Comparison of ENCODE assay signal across 9 cellular contexts in genomic region chr1:112935474-112936289, GRCh38. TPM values are rescaled to one million over a fixed set of nuclear protein-coding genes. Genes with fewer than 3 reads are reported as not detected.
DNase-seq lines count a peak whose midpoint lies in the region; ATAC-seq and TF ChIP-seq lines count a peak whose summit lies in the region.
"Had no signal": no experiment of that assay in that cellular context is flagged by ENCODE, and none has a peak within 500 bp of the region (broad histone marks: within the 10 kb centered on the region; RNA-seq: fewer than 3 reads in every experiment).

No MANE protein-coding gene starts in this region.

- H3K9me3 Mint-ChIP-seq in activated T-helper 17 cell treated with anti-CD3 and anti-CD28 coated beads, Interleukin-2, amount 50 U/mL, for 72 hours = no peaks in the 10 kb centered on the region

- ATAC-seq in activated T-helper 17 cell treated with anti-CD3 and anti-CD28 coated beads, Interleukin-2, amount 50 U/mL, for 72 hours (replicated peaks) = peak; percentile 82
- ATAC-seq in GM18519 (IDR thresholded peaks at IDR 0.05; ENCODE audit: low FRiP score, unreplicated experiment) = no peak

- peak overlapping the region; percentile 29 for H3K4me3 Mint-ChIP-seq in activated T-helper 17 cell treated with anti-CD3 and anti-CD28 coated beads, Interleukin-2, amount 50 U/mL, for 72 hours

- peak overlapping the region; percentile 77 for H3K27ac Mint-ChIP-seq in activated T-helper 17 cell treated with anti-CD3 and anti-CD28 coated beads, Interleukin-2, amount 50 U/mL, for 72 hours

- no peak for TF ChIP-seq CTCF in coronary artery (IDR thresholded peaks at IDR 0.05)

- H3K4me3 ChIP-seq in coronary artery = no peak overlapping the region

- DNase-seq in COLO829 (ENCODE audit: low spot score) = peak; percentile 56
- DNase-seq in LHCN-M2 (ENCODE audit: low read depth) = peak; percentile 53
- DNase-seq in kidney tubule cell (ENCODE audit: low spot score) = peak; percentile 90
- DNase-seq in ecto neural progenitor cell (ENCODE audit: low spot score) = no peak
- DNase-seq in activated effector memory CD4-positive, alpha-beta T cell treated with Interleukin-2 at 50 U/mL for 16 hours = no peak
- DNase-seq in coronary artery (ENCODE audit: low spot score) = no peak
- DNase-seq: aorta had no signal

- no peaks in the 10 kb centered on the region for H3K27me3 Mint-ChIP-seq in activated T-helper 17 cell treated with anti-CD3 and anti-CD28 coated beads, Interleukin-2, amount 50 U/mL, for 72 hours

- peaks cover 26% of the 10 kb centered on the region for H3K36me3 Mint-ChIP-seq in activated T-helper 17 cell treated with anti-CD3 and anti-CD28 coated beads, Interleukin-2, amount 50 U/mL, for 72 hours (ENCODE audit: low read depth)

- H3K27ac ChIP-seq in coronary artery = no peak overlapping the region

- H3K4me1 Mint-ChIP-seq in activated T-helper 17 cell treated with anti-CD3 and anti-CD28 coated beads, Interleukin-2, amount 50 U/mL, for 72 hours = peaks cover 18% of the 10 kb centered on the region

RNA-seq across cellular contexts. Expression of gene SLC16A1, which starts 20.3 kb away (rescaled TPM):
- total RNA-seq in LHCN-M2 (2014; rRNA removed) = 79.1 TPM in 2 replicates
- polyA plus RNA-seq in LHCN-M2 (2012) = 25.7 TPM
- total RNA-seq in activated T-helper 17 cell treated with anti-CD3 and anti-CD28 coated beads, Interleukin-2, amount 50 U/mL, for 72 hours = 10 to 100 TPM; 65.5 to 98.3 TPM

Comparison
In these comparisons a context has a peak if more than half of its experiments do, and no peak if none do; other contexts are left out.
1. DNase-seq: peak in COLO829 (single experiment), LHCN-M2 (single experiment) and kidney tubule cell (single experiment); none in ecto neural progenitor cell (single experiment), activated effector memory CD4-positive, alpha-beta T cell treated with Interleukin-2 at 50 U/mL for 16 hours (single experiment) and coronary artery (single experiment).